21 cellular contexts compared by ENCODE assay signal in genomic region chr1:23481904-23482303, GRCh38. TPM values are rescaled to one million over a fixed set of nuclear protein-coding genes. Genes with fewer than 3 reads are reported as not detected.
DNase-seq lines count a peak whose midpoint lies in the region; ATAC-seq and TF ChIP-seq lines count a peak whose summit lies in the region.
"Had no signal": no experiment of that assay in that cellular context is flagged by ENCODE, and none has a peak within 500 bp of the region (broad histone marks: within the 10 kb centered on the region; RNA-seq: fewer than 3 reads in every experiment).

No MANE protein-coding gene starts in this region.

- TF ChIP-seq CTCF in heart left ventricle (IDR thresholded peaks at IDR 0.05) (no peak), mesothelial cell of epicardium (IDR thresholded peaks at IDR 0.05; ENCODE audit: unreplicated experiment) (no peak), adrenal gland (IDR thresholded peaks at IDR 0.05) (no peak)

- no peaks in the 10 kb centered on the region for H3K27me3 Mint-ChIP-seq in mesothelial cell of epicardium (ENCODE audit: low read depth)

- ATAC-seq in right cardiac atrium (no peak), heart left ventricle (no peak), GM21515 (IDR thresholded peaks at IDR 0.05; ENCODE audit: unreplicated experiment) (no peak)
- ATAC-seq: activated CD4-positive, alpha-beta T cell treated with anti-CD3 and anti-CD28 coated beads for 36 hours; activated CD8-positive, alpha-beta memory T cell treated with anti-CD3 and anti-CD28 coated beads, Interleukin-2, amount 10 ng/mL, durations not matched to agents 7 days and 5 days; GM12878 had no signal

- H3K27ac ChIP-seq in right cardiac atrium (ENCODE audit: low read length), result peak overlapping the region; percentile 38
- peak overlapping the region in 4 of 12 donors; percentile 6 to 96 (median 50) for H3K27ac ChIP-seq in heart left ventricle
- no peak overlapping the region for H3K27ac ChIP-seq in adrenal gland
- H3K27ac ChIP-seq: C4-2B, uterus had no signal

- H3K9ac ChIP-seq in adipocyte (ENCODE audit: low read length), result peak overlapping the region; percentile 30

- H3K9me3 Mint-ChIP-seq in mesothelial cell of epicardium, result no peaks in the 10 kb centered on the region
- H3K9me3 Mint-ChIP-seq: dendritic cell treated with granulocyte-macrophage colony-stimulating factor and Interleukin-4, amounts not matched to agents 40 ng/mL and 50 ng/mL, for 4 days had no signal

- H3K4me3 ChIP-seq in right cardiac atrium (ENCODE audit: low read length), result no peak overlapping the region
- no peak overlapping the region for H3K4me3 ChIP-seq in heart left ventricle
- peak overlapping the region; percentile 86 for H3K4me3 ChIP-seq in adipocyte (ENCODE audit: low read length)
- H3K4me3 ChIP-seq in adrenal gland, result peak overlapping the region in 1 of 4 donors; percentile 17
- H3K4me3 ChIP-seq: GM12878, MG63 had no signal

- peaks cover 34% of the 10 kb centered on the region for H3K4me1 Mint-ChIP-seq in mesothelial cell of epicardium

- WGBS in right cardiac atrium, result 93% methylated on average over 6 of the region's 6 CpGs
- 86 to 93% (median 92%) methylated on average over 6 of the region's 6 CpGs for WGBS in heart left ventricle, 4 donors
- WGBS in adrenal gland, 4 donors, result 87 to 96% (median 92%) methylated on average over 5 to 6 of the region's 6 CpGs

- TF ChIP-seq POLR2A in heart left ventricle (IDR thresholded peaks at IDR 0.05) (no peak), adrenal gland (IDR thresholded peaks at IDR 0.05) (no peak)

- H3K9me3 ChIP-seq in right cardiac atrium (ENCODE audit: control insufficient read depth, low read length) (no peaks in the 10 kb centered on the region), heart left ventricle (no peaks in the 10 kb centered on the region), adipocyte (ENCODE audit: control insufficient read depth, low read length) (no peaks in the 10 kb centered on the region), adrenal gland (replicated peaks in 1 of 3) (no peaks in the 10 kb centered on the region)
- H3K9me3 ChIP-seq: MG63, uterus had no signal

- H3K36me3 Mint-ChIP-seq in mesothelial cell of epicardium, result peaks cover 2% of the 10 kb centered on the region
- H3K36me3 Mint-ChIP-seq: activated CD8-positive, alpha-beta memory T cell treated with anti-CD3 and anti-CD28 coated beads, Interleukin-2, amount 10 ng/mL, durations not matched to agents 7 days and 5 days had no signal

- H3K27ac Mint-ChIP-seq in mesothelial cell of epicardium, result peak overlapping the region; percentile 2
- H3K27ac Mint-ChIP-seq: activated CD4-positive, alpha-beta T cell treated with anti-CD3 and anti-CD28 coated beads for 36 hours; activated CD8-positive, alpha-beta memory T cell treated with anti-CD3 and anti-CD28 coated beads, Interleukin-2, amount 10 ng/mL, durations not matched to agents 7 days and 5 days; dendritic cell treated with granulocyte-macrophage colony-stimulating factor and Interleukin-4, amounts not matched to agents 40 ng/mL and 50 ng/mL, for 4 days had no signal

- intact Hi-C loops in right cardiac atrium (cut with DNase I) (no loop called here), heart left ventricle (cut with DNase I) (loop anchor here in 4 of 10 donors (2.0 to 10.0 kb wide), 5 partner anchors 59 to 140 kb away; partner anchors contain the start of genes TCEA3 (in 3 of the 4), HNRNPR (in 2 of the 4) and ZNF436 (in 1 of the 4)), adrenal gland (cut with DNase I) (loop anchor here in 1 of 2 donors (10.0 kb wide), 1 partner anchor 137 kb away; the partner anchor contains the start of gene HNRNPR)

- DNase-seq in right cardiac atrium (no peak), heart left ventricle (no peak), adipocyte (ENCODE audit: low read depth) (no peak), mesothelial cell of epicardium (ENCODE audit: low spot score in 2 of 2, unreplicated experiment in 2 of 2) (no peak), adrenal gland (no peak), middle frontal gyrus (ENCODE audit: extremely low spot score, low spot score) (no peak), SHP77 (lab: John Stamatoyannopoulos, UW) (no peak)
- DNase-seq: ACHN; activated CD4-positive, alpha-beta T cell treated with anti-CD3 and anti-CD28 coated beads for 36 hours; activated CD8-positive, alpha-beta memory T cell treated with anti-CD3 and anti-CD28 coated beads, Interleukin-2, amount 10 ng/mL, durations not matched to agents 7 days and 5 days; activated effector memory CD4-positive, alpha-beta T cell treated with Interleukin-2 at 50 U/mL for 16 hours; hippocampal formation; islet precursor cell; MG63; NCI-H1436; NCI-H526; uterus had no signal

- H3K27me3 ChIP-seq in right cardiac atrium (ENCODE audit: control insufficient read depth, insufficient read depth) (no peaks in the 10 kb centered on the region), heart left ventricle (peaks cover 0 to 18% (median 0%) of the 10 kb centered on the region in 9 donors), adipocyte (replicated peaks; ENCODE audit: control insufficient read depth, insufficient read depth, low read length) (no peaks in the 10 kb centered on the region), adrenal gland (no peaks in the 10 kb centered on the region)
- H3K27me3 ChIP-seq: MG63, uterus had no signal

- H3K36me3 ChIP-seq in heart left ventricle (no peaks in the 10 kb centered on the region), adipocyte (ENCODE audit: control insufficient read depth, insufficient read depth, low read length, severe bottlenecking) (no peaks in the 10 kb centered on the region), adrenal gland (replicated peaks in 1 of 2) (no peaks in the 10 kb centered on the region)
- H3K36me3 ChIP-seq: MG63, uterus had no signal

- H3K4me3 Mint-ChIP-seq in mesothelial cell of epicardium, result peak overlapping the region; percentile 97
- H3K4me3 Mint-ChIP-seq: activated CD4-positive, alpha-beta T cell treated with anti-CD3 and anti-CD28 coated beads for 36 hours; activated CD8-positive, alpha-beta memory T cell treated with anti-CD3 and anti-CD28 coated beads, Interleukin-2, amount 10 ng/mL, durations not matched to agents 7 days and 5 days; dendritic cell treated with granulocyte-macrophage colony-stimulating factor and Interleukin-4, amounts not matched to agents 40 ng/mL and 50 ng/mL, for 4 days had no signal

- H3K4me1 ChIP-seq in right cardiac atrium (ENCODE audit: control insufficient read depth, insufficient read depth, low read length) (peaks cover 17% of the 10 kb centered on the region), heart left ventricle (peaks cover 0 to 59% (median 34%) of the 10 kb centered on the region in 12 donors), adipocyte (ENCODE audit: control insufficient read depth, insufficient read depth, low read length) (peaks cover 52% of the 10 kb centered on the region), adrenal gland (replicated peaks in 1 of 2) (peaks cover 25 to 39% of the 10 kb centered on the region in 2 donors)
- H3K4me1 ChIP-seq: uterus had no signal

RNA-seq across cellular contexts. Expression of gene ASAP3, which starts 2.1 kb away (rescaled TPM):
- 10 to 100 TPM; 31.4 to 45.2 (median 34.1) TPM for total RNA-seq in right cardiac atrium
- polyA plus RNA-seq in right cardiac atrium, result 34.2 TPM
- total RNA-seq in heart left ventricle, result 10 to 100 TPM; 22.4 to 86.1 (median 35.8) TPM
- 10 to 100 TPM; 30.0 to 40.0 TPM for polyA plus RNA-seq in heart left ventricle
- total RNA-seq in mesothelial cell of epicardium, result 87.7 to 96.6 TPM (median 95.8 TPM) in 3 replicates
- total RNA-seq in adrenal gland, result 100 to 1,000 TPM in 2 of 8 donors, 10 to 100 TPM in 6; 47.6 to 122 (median 77.3) TPM
- polyA plus RNA-seq in adrenal gland, result 100 to 1,000 TPM in 1 of 3 donors, 10 to 100 TPM in 2; 22.4 to 117 (median 81.0) TPM

RNA-seq across cellular contexts. Expression of gene E2F2, which starts 49.1 kb away (rescaled TPM):
- total RNA-seq in right cardiac atrium (under 1 TPM in 3 of 4 donors, not detected in 1; 0.06 to 0.82 (median 0.40) TPM), heart left ventricle (1 to 10 TPM in 1 of 9 donors, under 1 TPM in 7, not detected in 1; 0.07 to 2.7 (median 0.21) TPM), mesothelial cell of epicardium (4.2 to 5.7 TPM (median 4.8 TPM) in 3 replicates), adrenal gland (under 1 TPM in 7 of 8 donors, not detected in 1; 0.12 to 0.88 (median 0.45) TPM)
- polyA plus RNA-seq in right cardiac atrium (0.05 TPM), heart left ventricle (under 1 TPM; 0.04 to 0.12 TPM), adrenal gland (under 1 TPM; 0.07 to 0.35 (median 0.16) TPM)

RNA-seq across cellular contexts. Expression of gene TCEA3, which starts 57.4 kb away (rescaled TPM):
- total RNA-seq in right cardiac atrium, result 10 to 100 TPM; 36.4 to 79.5 (median 49.1) TPM
- polyA plus RNA-seq in right cardiac atrium, result 48.7 TPM
- 10 to 100 TPM; 40.1 to 87.3 (median 59.1) TPM for total RNA-seq in heart left ventricle
- polyA plus RNA-seq in heart left ventricle, result 10 to 100 TPM; 21.5 to 55.5 TPM
- 8.0 to 10.0 TPM (median 9.9 TPM) in 3 replicates for total RNA-seq in mesothelial cell of epicardium
- 100 to 1,000 TPM in 5 of 8 donors, 10 to 100 TPM in 3; 23.6 to 152 (median 115) TPM for total RNA-seq in adrenal gland
- polyA plus RNA-seq in adrenal gland, result 100 to 1,000 TPM in 2 of 3 donors, 10 to 100 TPM in 1; 51.8 to 132 (median 102) TPM
